Comparison of ENCODE assay signal across 8 cellular contexts in the genomic region with DNA sequence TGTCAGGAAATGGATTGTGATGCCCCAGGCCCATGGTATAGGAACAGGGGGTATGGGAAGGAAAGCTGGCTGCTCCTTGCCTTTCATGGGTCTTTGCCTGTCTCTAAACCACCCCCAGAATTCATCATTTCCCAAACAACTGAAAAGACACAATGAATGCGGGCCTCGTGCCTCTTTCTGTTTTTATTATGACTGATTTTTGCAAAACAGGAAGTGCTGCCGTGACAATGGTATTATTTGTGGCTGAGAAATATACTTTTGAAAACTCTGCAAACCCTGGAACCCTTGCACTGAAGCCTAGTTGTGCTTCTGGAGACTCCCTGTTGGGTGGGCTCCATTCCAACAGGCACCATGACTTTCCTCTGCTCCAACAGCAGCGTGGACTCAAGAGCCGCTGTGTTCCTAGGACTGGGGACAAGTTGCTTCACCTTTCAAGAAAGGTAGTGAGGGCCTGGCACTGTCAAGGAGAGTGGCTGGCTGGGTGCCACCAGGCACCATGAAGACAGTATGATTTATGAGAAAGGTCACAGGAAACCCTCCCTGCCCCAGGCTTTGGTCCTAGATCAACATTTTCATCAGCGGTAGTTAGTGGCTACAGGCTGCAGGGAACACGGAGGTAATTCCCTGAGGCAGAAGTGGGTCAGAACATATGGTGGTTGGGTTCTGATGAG. TPM values are rescaled to one million over a fixed set of nuclear protein-coding genes. Genes with fewer than 3 reads are reported as not detected.
DNase-seq lines count a peak whose midpoint lies in the region; ATAC-seq and TF ChIP-seq lines count a peak whose summit lies in the region.

No MANE protein-coding gene starts in this region.

- peaks cover 14 to 19% of the 10 kb centered on the region in 2 donors for H3K4me1 ChIP-seq in gastrocnemius medialis

- no peaks in the 10 kb centered on the region for H3K36me3 Mint-ChIP-seq in T-cell

- TF ChIP-seq CTCF in GM12865 (IDR thresholded peaks at IDR 0.05; ENCODE audit: insufficient read depth, low read depth, low read length, missing control alignments) (no peak), gastrocnemius medialis (IDR thresholded peaks at IDR 0.05 in 4 of 5, conservative IDR thresholded peaks at IDR 0.05 in 1 of 5) (no peak), omental fat pad (IDR thresholded peaks at IDR 0.05) (no peak)

- ATAC-seq in T-cell (replicated peaks in 1 of 4): peak; percentile 12 to 58 (median 46)
- peak; percentile 45 to 60 for ATAC-seq in gastrocnemius medialis
- no peak for ATAC-seq in HG03196 (IDR thresholded peaks at IDR 0.05; ENCODE audit: unreplicated experiment)
- no peak for ATAC-seq in omental fat pad (ENCODE audit: low FRiP score)

- H3K27me3 Mint-ChIP-seq in T-cell: no peaks in the 10 kb centered on the region

- H3K27ac Mint-ChIP-seq in T-cell: peak overlapping the region; percentile 96 to 98

- peak overlapping the region in 3 of 4 donors; percentile 36 to 51 (median 51) for H3K27ac ChIP-seq in gastrocnemius medialis

- H3K9me3 Mint-ChIP-seq in T-cell: no peaks in the 10 kb centered on the region

- intact Hi-C loops in gastrocnemius medialis (cut with DNase I; ENCODE audit: low total_unique reads): no loop called here

- TF ChIP-seq POLR2A in gastrocnemius medialis (IDR thresholded peaks at IDR 0.05): no peak

- peak overlapping the region; percentile 32 to 61 (median 59) for H3K4me3 Mint-ChIP-seq in T-cell

- H3K4me3 ChIP-seq in GM12865 (ENCODE audit: low read depth, low read length) (peak overlapping the region; percentile 16; the same call in 1 of the 2 replicates), gastrocnemius medialis (no peak overlapping the region)

- peaks cover 47 to 50% (median 49%) of the 10 kb centered on the region in 3 donors for H3K4me1 Mint-ChIP-seq in T-cell

- DNase-seq in GM12865 (ENCODE audit: low read depth): peak; percentile 66
- DNase-seq in T-cell: peak in 24 of 34 experiments; percentile 7 to 55 (median 22)
- DNase-seq in central memory CD4-positive, alpha-beta T cell: peak; percentile 29
- peak; percentile 22 to 74 for DNase-seq in gastrocnemius medialis
- no peak for DNase-seq in OCI-M2 (lab: John Stamatoyannopoulos, UW; ENCODE audit: unreplicated experiment)
- DNase-seq in omental fat pad (ENCODE audit: low spot score): no peak
- DNase-seq in GM19240 (ENCODE audit: insufficient read length, low spot score): no peak

- in situ Hi-C loops in gastrocnemius medialis (cut with MboI; ENCODE audit: low sequenced_read_pairs in 4 of 4): no loop called here

- no peaks in the 10 kb centered on the region for H3K36me3 ChIP-seq in gastrocnemius medialis

- POLR2A ChIA-PET in T-cell (lab: Charles Lee): interaction anchor here in 1 of 2 donors (0.5 kb wide), 1 partner anchor 40 kb away, joined by 7 read pairs; no protein-coding TSS in a partner anchor

- CTCF ChIA-PET in T-cell (lab: Charles Lee): no interaction called here

- no peaks in the 10 kb centered on the region for H3K9me3 ChIP-seq in gastrocnemius medialis

- no peaks in the 10 kb centered on the region for H3K27me3 ChIP-seq in gastrocnemius medialis

RNA-seq across cellular contexts. Expression of a gene that starts 4.8 kb away (rescaled TPM):
- 100 to 1,000 TPM in 2 of 5 donors, 10 to 100 TPM in 3; 69.8 to 144 (median 99.8) TPM for total RNA-seq in T-cell
- total RNA-seq in gastrocnemius medialis: 10 to 100 TPM; 29.3 to 93.7 (median 67.8) TPM
- 10 to 100 TPM; 27.5 to 93.2 (median 39.3) TPM for total RNA-seq in omental fat pad

RNA-seq across cellular contexts. Expression of a gene that starts 48.6 kb away (rescaled TPM):
- total RNA-seq in T-cell: 10 to 100 TPM; 28.8 to 39.8 (median 35.3) TPM
- total RNA-seq in gastrocnemius medialis: 10 to 100 TPM in 2 of 4 donors, 1 to 10 TPM in 2; 5.8 to 18.4 (median 9.8) TPM
- 1 to 10 TPM; 1.8 to 4.9 (median 3.2) TPM for total RNA-seq in omental fat pad

Comparison
In these comparisons a context has a peak if more than half of its experiments do, and no peak if none do; other contexts are left out.
1. DNase-seq: peak in GM12865 (single experiment), T-cell (24 of 34), central memory CD4-positive, alpha-beta T cell (single experiment) and gastrocnemius medialis (2 of 2); none in OCI-M2 (single experiment), omental fat pad (single experiment) and GM19240 (single experiment).
2. ATAC-seq: peak in T-cell (4 of 4) and gastrocnemius medialis (2 of 2); none in HG03196 (single experiment) and omental fat pad (single experiment).